In the genomic region with DNA sequence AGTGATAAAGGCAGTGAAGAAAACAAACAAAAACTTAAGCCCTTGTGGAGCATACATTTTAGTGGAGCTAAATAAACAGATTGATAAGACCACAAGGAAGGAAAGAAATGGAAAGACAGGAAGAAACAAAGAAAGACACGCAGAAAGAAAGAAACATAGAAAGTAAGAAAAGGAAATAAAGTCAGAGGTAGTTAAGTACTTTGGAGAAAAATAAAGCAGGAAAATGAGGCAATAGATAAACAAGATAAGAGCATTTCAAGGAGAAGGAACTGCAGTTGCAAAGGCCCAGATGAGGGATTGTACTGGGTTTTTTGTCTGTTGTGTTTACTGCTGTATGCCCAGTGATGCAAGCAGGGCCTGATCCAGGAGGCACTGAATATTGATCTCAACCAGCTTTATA, we compare ENCODE assay signal across 11 cellular contexts. TPM values are rescaled to one million over a fixed set of nuclear protein-coding genes. Genes with fewer than 3 reads are reported as not detected.
A peak's percentile ranks its signal among the peaks of the same experiment; 100 is the strongest.
DNase-seq lines count a peak whose midpoint lies in the region; ATAC-seq and TF ChIP-seq lines count a peak whose summit lies in the region.
"Had no signal": no experiment of that assay in that cellular context is flagged by ENCODE, and none has a peak within 500 bp of the region (broad histone marks: within the 10 kb centered on the region; RNA-seq: fewer than 3 reads in every experiment).

No MANE protein-coding gene starts in this region.

- TF ChIP-seq POLR2A in adrenal gland (IDR thresholded peaks at IDR 0.05), result no peak
- TF ChIP-seq POLR2A in upper lobe of left lung (IDR thresholded peaks at IDR 0.05), result no peak

- H3K9ac ChIP-seq in liver (ENCODE audit: low read depth in 1 of 2, low read length in 2 of 2), result peak overlapping the region; percentile 83 to 91

- intact Hi-C loops in right cardiac atrium (cut with DNase I), result no loop called here
- intact Hi-C loops in adrenal gland (cut with DNase I), result no loop called here
- intact Hi-C loops in left colon (cut with DNase I, micrococcal nuclease), result no loop called here

- TF ChIP-seq RAD21 in liver (IDR thresholded peaks at IDR 0.05), result no peak

- H3K27me3 ChIP-seq in right cardiac atrium (ENCODE audit: control insufficient read depth, insufficient read depth), result no peaks in the 10 kb centered on the region
- no peaks in the 10 kb centered on the region for H3K27me3 ChIP-seq in right atrium auricular region
- H3K27me3 ChIP-seq in adrenal gland, result no peaks in the 10 kb centered on the region
- no peaks in the 10 kb centered on the region for H3K27me3 ChIP-seq in liver (ENCODE audit: control insufficient read depth in 4 of 4, insufficient read depth in 4 of 4, low read length in 3 of 4)
- no peaks in the 10 kb centered on the region for H3K27me3 ChIP-seq in upper lobe of left lung

- TF ChIP-seq CTCF in right atrium auricular region (IDR thresholded peaks at IDR 0.05) (no peak), adrenal gland (IDR thresholded peaks at IDR 0.05) (no peak), liver (IDR thresholded peaks at IDR 0.05; ENCODE audit: low read depth, low read length, missing input control) (no peak), upper lobe of left lung (IDR thresholded peaks at IDR 0.05) (no peak)

- no peak for TF ChIP-seq EP300 in upper lobe of left lung (IDR thresholded peaks at IDR 0.05)

- H3K4me3 ChIP-seq in right cardiac atrium (ENCODE audit: low read length) (peak overlapping the region; percentile 70), right atrium auricular region (no peak overlapping the region), adrenal gland (peak overlapping the region in 1 of 4 donors; percentile 65), liver (ENCODE audit: low read depth in 1 of 3, low read length in 3 of 3) (peak overlapping the region; percentile 24 to 81 (median 80)), upper lobe of left lung (peak overlapping the region in 3 of 4 donors; percentile 72 to 94 (median 84))

- 45% methylated on average over 1 of the region's 1 CpG for WGBS in right cardiac atrium
- WGBS in adrenal gland, 4 donors, result 40 to 58% (median 54%) methylated on average over 1 of the region's 1 CpG
- WGBS in liver, result 25% methylated on average over 1 of the region's 1 CpG
- WGBS in upper lobe of left lung, 2 donors, result 16 to 19% methylated on average over 1 of the region's 1 CpG

- DNase-seq in right cardiac atrium, result no peak
- DNase-seq in right atrium auricular region (ENCODE audit: low spot score), result no peak
- peak in 1 of 7 donors; percentile 27 for DNase-seq in adrenal gland
- DNase-seq in upper lobe of left lung, result no peak
- no peak for DNase-seq in hepatic stellate cell (ENCODE audit: low spot score)
- DNase-seq in left colon, result no peak
- DNase-seq: activated CD4-positive, alpha-beta T cell treated with anti-CD3 and anti-CD28 coated beads, Interleukin-2, amount 50 U/mL, for 48 hours; GDM1 had no signal

- H3K4me1 ChIP-seq in right cardiac atrium (ENCODE audit: control insufficient read depth, insufficient read depth, low read length), result peaks cover 3% of the 10 kb centered on the region
- H3K4me1 ChIP-seq in right atrium auricular region, result peaks cover 0 to 33% of the 10 kb centered on the region in 2 donors
- H3K4me1 ChIP-seq in adrenal gland (replicated peaks in 1 of 2), result peaks cover 14 to 30% of the 10 kb centered on the region in 2 donors
- H3K4me1 ChIP-seq in liver (ENCODE audit: control insufficient read depth in 4 of 4, insufficient read depth in 4 of 4, low read length in 3 of 4), result peaks cover 6 to 40% (median 17%) of the 10 kb centered on the region in 4 donors
- H3K4me1 ChIP-seq in upper lobe of left lung, result peaks cover 25 to 44% (median 27%) of the 10 kb centered on the region in 4 donors

- H3K36me3 ChIP-seq in right atrium auricular region, result peaks cover 15% of the 10 kb centered on the region
- peaks cover 0 to 14% of the 10 kb centered on the region in 2 donors for H3K36me3 ChIP-seq in adrenal gland (replicated peaks in 1 of 2)
- H3K36me3 ChIP-seq in liver (ENCODE audit: control insufficient read depth in 4 of 4, insufficient read depth in 3 of 4, low read depth in 1 of 4, low read length in 3 of 4), result peaks cover 0 to 7% (median 4%) of the 10 kb centered on the region in 4 donors
- H3K36me3 ChIP-seq in upper lobe of left lung, result peaks cover 4 to 15% (median 11%) of the 10 kb centered on the region in 4 donors

- H3K9me3 ChIP-seq in right cardiac atrium (ENCODE audit: control insufficient read depth, low read length) (no peaks in the 10 kb centered on the region), right atrium auricular region (no peaks in the 10 kb centered on the region), adrenal gland (replicated peaks in 1 of 3) (no peaks in the 10 kb centered on the region), liver (ENCODE audit: control insufficient read depth in 4 of 4, low read length in 3 of 4) (no peaks in the 10 kb centered on the region), upper lobe of left lung (no peaks in the 10 kb centered on the region)

- ATAC-seq in right cardiac atrium, result no peak
- ATAC-seq in upper lobe of left lung (ENCODE audit: low FRiP score in 2 of 2), result no peak
- no peak for ATAC-seq in GM19463 (IDR thresholded peaks at IDR 0.05; ENCODE audit: unreplicated experiment)
- no peak for ATAC-seq in left colon

- no peak overlapping the region for H3K27ac ChIP-seq in right cardiac atrium (ENCODE audit: low read length)
- no peak overlapping the region for H3K27ac ChIP-seq in right atrium auricular region
- peak overlapping the region in 4 of 5 donors; percentile 84 to 93 (median 88) for H3K27ac ChIP-seq in adrenal gland
- H3K27ac ChIP-seq in liver (ENCODE audit: low read depth in 1 of 2, low read length in 2 of 2), result peak overlapping the region; percentile 93 to 95
- H3K27ac ChIP-seq in upper lobe of left lung, result peak overlapping the region; percentile 79 to 97 (median 90)

TF ChIP-seq in liver, 16 proteins besides CTCF, POLR2A, EP300 and RAD21 (continues in another document):
- TF ChIP-seq FOXA2 (IDR thresholded peaks at IDR 0.05) (no peak), JUND (IDR thresholded peaks at IDR 0.05) (peak in 1 of 2 donors; percentile 19), SP1 (IDR thresholded peaks at IDR 0.05) (no peak)
- TF ChIP-seq, protein P1, sequence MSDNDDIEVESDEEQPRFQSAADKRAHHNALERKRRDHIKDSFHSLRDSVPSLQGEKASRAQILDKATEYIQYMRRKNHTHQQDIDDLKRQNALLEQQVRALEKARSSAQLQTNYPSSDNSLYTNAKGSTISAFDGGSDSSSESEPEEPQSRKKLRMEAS (IDR thresholded peaks at IDR 0.05), result no peak

RNA-seq across cellular contexts. Expression of a gene that starts 1.0 kb away (rescaled TPM):
- total RNA-seq in right cardiac atrium (10 to 100 TPM; 16.0 to 20.6 (median 18.6) TPM), right atrium auricular region (10 to 100 TPM; 13.3 to 29.2 TPM), adrenal gland (10 to 100 TPM; 17.2 to 51.6 (median 31.7) TPM), liver (10 to 100 TPM; 10.0 to 19.7 TPM), upper lobe of left lung (10 to 100 TPM; 22.8 to 38.4 (median 31.6) TPM), left colon (10 to 100 TPM; 32.1 to 38.8 TPM)
- polyA plus RNA-seq in right cardiac atrium (28.9 TPM), adrenal gland (10 to 100 TPM; 12.4 to 73.0 (median 36.1) TPM), liver (10 to 100 TPM in 1 of 2 donors, 1 to 10 TPM in 1; 8.0 to 25.4 TPM)

RNA-seq across cellular contexts. Expression of a gene that starts 1.4 kb away (rescaled TPM):
- total RNA-seq in right cardiac atrium (10 to 100 TPM; 57.6 to 75.9 (median 60.3) TPM), right atrium auricular region (100 to 1,000 TPM in 1 of 2 donors, 10 to 100 TPM in 1; 91.5 to 170 TPM), adrenal gland (100 to 1,000 TPM in 4 of 8 donors, 10 to 100 TPM in 4; 57.0 to 145 (median 87.0) TPM), liver (10 to 100 TPM; 21.8 to 42.2 TPM), upper lobe of left lung (10 to 100 TPM; 45.2 to 93.2 (median 59.1) TPM), left colon (10 to 100 TPM; 32.9 to 39.9 TPM)
- polyA plus RNA-seq in right cardiac atrium (96.5 TPM), adrenal gland (10 to 100 TPM; 50.3 to 79.4 (median 51.1) TPM), liver (10 to 100 TPM; 26.1 to 27.6 TPM)

RNA-seq across cellular contexts. Expression of a gene that starts 11.2 kb away (rescaled TPM):
- total RNA-seq in right cardiac atrium (under 1 TPM in 2 of 4 donors, not detected in 2; 0.29 to 0.33 TPM), right atrium auricular region (not detected), adrenal gland (under 1 TPM in 2 of 8 donors, not detected in 6; 0.47 to 0.54 TPM), liver (under 1 TPM; 0.08 to 0.14 TPM), upper lobe of left lung (1 to 10 TPM in 3 of 6 donors, under 1 TPM in 2, not detected in 1; 0.49 to 4.2 (median 1.3) TPM), left colon (under 1 TPM in 1 of 2 donors, not detected in 1; 0.55 TPM)
- polyA plus RNA-seq in right cardiac atrium (0.14 TPM), adrenal gland (1 to 10 TPM in 2 of 3 donors, under 1 TPM in 1; 0.15 to 4.4 (median 2.4) TPM), liver (under 1 TPM in 1 of 2 donors, not detected in 1; 0.16 TPM)
- total RNA-seq: urinary bladder had no signal

RNA-seq across cellular contexts. Expression of a gene that starts 22.7 kb away (rescaled TPM):
- total RNA-seq in right cardiac atrium, result 1 to 10 TPM; 3.1 to 4.6 (median 3.5) TPM
- 7.2 TPM for polyA plus RNA-seq in right cardiac atrium
- 1 to 10 TPM; 3.3 to 5.5 TPM for total RNA-seq in right atrium auricular region
- 10 to 100 TPM in 1 of 8 donors, 1 to 10 TPM in 6, under 1 TPM in 1; 0.54 to 11.4 (median 4.8) TPM for total RNA-seq in adrenal gland
- 10 to 100 TPM in 1 of 3 donors, 1 to 10 TPM in 2; 5.6 to 24.1 (median 7.1) TPM for polyA plus RNA-seq in adrenal gland
- total RNA-seq in liver, result 1 to 10 TPM; 4.9 to 5.5 TPM
- 1 to 10 TPM; 5.5 to 8.7 TPM for polyA plus RNA-seq in liver
- 10 to 100 TPM in 5 of 6 donors, 1 to 10 TPM in 1; 8.7 to 23.1 (median 13.2) TPM for total RNA-seq in upper lobe of left lung
- total RNA-seq in left colon, result 1 to 10 TPM; 3.2 to 3.4 TPM

RNA-seq across cellular contexts. Expression of a gene that starts 29.7 kb away (rescaled TPM):
- total RNA-seq in right cardiac atrium (10 to 100 TPM; 15.5 to 20.3 (median 16.4) TPM), right atrium auricular region (10 to 100 TPM; 13.7 to 24.3 TPM), adrenal gland (10 to 100 TPM; 20.2 to 41.4 (median 35.4) TPM), liver (10 to 100 TPM; 15.9 to 19.2 TPM), upper lobe of left lung (10 to 100 TPM; 14.3 to 54.5 (median 23.0) TPM), left colon (10 to 100 TPM; 15.4 to 33.3 TPM)
- polyA plus RNA-seq in right cardiac atrium (18.5 TPM), adrenal gland (100 to 1,000 TPM in 2 of 3 donors, 1 to 10 TPM in 1; 9.1 to 116 (median 108) TPM), liver (10 to 100 TPM; 16.4 to 17.8 TPM)

Comparison
In these comparisons a context has a peak if more than half of its experiments do, and no peak if none do; other contexts are left out.
1. H3K4me3 ChIP-seq: peak in right cardiac atrium (single experiment), liver (3 of 3) and upper lobe of left lung (3 of 4); none in right atrium auricular region (0 of 2).
2. H3K27ac ChIP-seq: peak in adrenal gland (4 of 5), liver (2 of 2) and upper lobe of left lung (4 of 4); none in right cardiac atrium (single experiment) and right atrium auricular region (0 of 2).